25 cellular contexts compared by ENCODE assay signal in the genomic region with DNA sequence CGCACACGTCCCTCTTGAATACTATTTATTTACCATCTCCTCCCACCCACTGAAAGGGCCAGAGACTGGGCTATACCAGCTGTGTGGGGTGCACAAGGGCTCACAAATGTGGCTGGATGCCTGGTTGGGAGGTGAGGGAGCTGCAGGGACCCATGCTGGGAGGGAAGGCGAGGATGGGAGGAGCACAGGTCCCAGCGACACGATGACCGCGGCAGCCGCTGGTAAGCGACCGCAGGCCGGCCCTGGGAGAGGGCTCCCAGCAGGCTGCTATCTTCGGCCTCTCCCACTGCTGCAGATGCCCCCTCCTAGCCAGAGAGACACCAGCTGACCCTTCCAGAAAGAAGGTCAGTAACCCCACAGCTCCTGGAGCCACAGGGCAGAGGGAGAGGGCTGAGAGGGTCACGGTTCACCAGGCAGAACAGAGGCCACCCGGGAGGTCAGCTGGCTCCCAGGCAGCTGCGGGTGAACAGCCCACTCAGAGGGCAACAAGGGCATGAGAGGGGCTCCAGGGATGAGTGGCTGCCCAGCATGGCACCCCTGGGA.
DNase-seq lines count a peak whose midpoint lies in the region; ATAC-seq, FAIRE-seq and TF ChIP-seq lines count a peak whose summit lies in the region.
"Had no signal": no experiment of that assay in that cellular context is flagged by ENCODE, and none has a peak within 500 bp of the region (broad histone marks: within the 10 kb centered on the region; RNA-seq: fewer than 3 reads in every experiment).

No MANE protein-coding gene starts in this region.

- intact Hi-C loops in HepG2 (cut with micrococcal nuclease; ENCODE audit: unreplicated experiment) = no loop called here

- BruUV-seq in HepG2 (replicated peaks; lab: Mats Ljungman, UMichigan) = no TSS peak

- no peak for TF ChIP-seq EP300 in HepG2 (IDR thresholded peaks at IDR 0.05; ENCODE audit: low read depth in 2 of 2, low read length in 2 of 2)
- TF ChIP-seq EP300 in HepG2 (CRISPR knock-in tag; IDR thresholded peaks at IDR 0.05; ENCODE audit: borderline replicate concordance) = no peak

- FAIRE-seq in HepG2 (lab: Jason Lieb, UNC) = no peak
- FAIRE-seq: GM19239, HTR-8/SVneo had no signal

- H3K9me3 Mint-ChIP-seq in endodermal cell = no peaks in the 10 kb centered on the region
- no peaks in the 10 kb centered on the region for H3K9me3 Mint-ChIP-seq in activated T-helper 17 cell treated with anti-CD3 and anti-CD28 coated beads, Interleukin-2, amount 50 U/mL, for 72 hours
- H3K9me3 Mint-ChIP-seq: CD8-positive, alpha-beta memory T cell had no signal

- POLR2A ChIA-PET in HepG2 (lab: Yijun Ruan, JAX) = no interaction called here

- no peak overlapping the region for H3K4me3 Mint-ChIP-seq in endodermal cell
- no peak overlapping the region for H3K4me3 Mint-ChIP-seq in activated T-helper 17 cell treated with anti-CD3 and anti-CD28 coated beads, Interleukin-2, amount 50 U/mL, for 72 hours
- H3K4me3 Mint-ChIP-seq: CD8-positive, alpha-beta memory T cell had no signal

- ATAC-seq in HepG2 = no peak
- ATAC-seq in left lobe of liver = peak; percentile 79
- ATAC-seq in activated T-helper 17 cell treated with anti-CD3 and anti-CD28 coated beads, Interleukin-2, amount 50 U/mL, for 72 hours (replicated peaks) = no peak
- ATAC-seq: Right ventricle myocardium inferior had no signal

- H3K36me3 ChIP-seq in liver (ENCODE audit: control insufficient read depth in 4 of 4, insufficient read depth in 3 of 4, low read depth in 1 of 4, low read length in 3 of 4) = peaks cover 5 to 15% (median 7%) of the 10 kb centered on the region in 4 donors
- H3K36me3 ChIP-seq in HepG2 (replicated peaks in 1 of 2; ENCODE audit: control insufficient read depth in 1 of 2, insufficient read depth in 2 of 2, low read length in 2 of 2) = peaks cover 14 to 27% of the 10 kb centered on the region in 2 experiments
- H3K36me3 ChIP-seq in endodermal cell (ENCODE audit: control insufficient read depth, insufficient read depth, low read length) = peaks cover 17% of the 10 kb centered on the region

- H3K4me1 Mint-ChIP-seq in endodermal cell = peaks cover 11% of the 10 kb centered on the region
- peaks cover 27% of the 10 kb centered on the region for H3K4me1 Mint-ChIP-seq in activated T-helper 17 cell treated with anti-CD3 and anti-CD28 coated beads, Interleukin-2, amount 50 U/mL, for 72 hours

- peaks cover 23% of the 10 kb centered on the region for H3K36me3 Mint-ChIP-seq in endodermal cell (ENCODE audit: low read depth)
- peaks cover 9% of the 10 kb centered on the region for H3K36me3 Mint-ChIP-seq in activated T-helper 17 cell treated with anti-CD3 and anti-CD28 coated beads, Interleukin-2, amount 50 U/mL, for 72 hours (ENCODE audit: low read depth)

- DNase-seq in HepG2 (ENCODE audit: low spot score) (no peak), endodermal cell (no peak), left lobe of liver (ENCODE audit: low spot score) (peak; percentile 68), NOMO-1 (lab: John Stamatoyannopoulos, UW; ENCODE audit: unreplicated experiment in 2 of 2) (no peak), OCI-M2 (lab: John Stamatoyannopoulos, UW; ENCODE audit: unreplicated experiment) (no peak), EL (no peak)
- DNase-seq: 8988T; Calu3; CD8-positive, alpha-beta memory T cell; DMS153; GF-D8; IMR-90; NCI-H1092 treated with DMSO at 0.1 percent for 48 hours; NCI-H2029 treated with DMSO at 0.1 percent for 48 hours; NCI-H345; NCI-H524; NCI-H774 had no signal

- H3K4me1 ChIP-seq in liver (ENCODE audit: control insufficient read depth in 4 of 4, insufficient read depth in 4 of 4, low read length in 3 of 4) (peaks cover 16 to 32% (median 25%) of the 10 kb centered on the region in 4 donors), HepG2 (ENCODE audit: insufficient read depth, low read length) (peaks cover 37% of the 10 kb centered on the region), endodermal cell (ENCODE audit: control insufficient read depth, insufficient read depth, low read length) (no peaks in the 10 kb centered on the region)
- H3K4me1 ChIP-seq: HAP-1 had no signal

- no peak overlapping the region for H3K4me3 ChIP-seq in liver (ENCODE audit: low read depth in 1 of 3, low read length in 3 of 3)
- no peak overlapping the region for H3K4me3 ChIP-seq in HepG2 (replicated peaks in 1 of 3; ENCODE audit: insufficient read depth in 1 of 3, low read depth in 2 of 3, low read length in 3 of 3)
- no peak overlapping the region for H3K4me3 ChIP-seq in endodermal cell (ENCODE audit: low read length)
- H3K4me3 ChIP-seq: HAP-1 had no signal

- no peak overlapping the region for H3K4me2 ChIP-seq in HepG2 (ENCODE audit: low read depth, low read length)
- H3K4me2 ChIP-seq: KMS-11 had no signal

- in situ Hi-C loops in HepG2 (cut with HindIII; ENCODE audit: extremely low pct_ligation_motif_present, low pct_unique_long_range_greater_than_20kb) = no loop called here

- H3K79me2 ChIP-seq in HepG2 (ENCODE audit: insufficient read depth, low read length) = peaks cover 54% of the 10 kb centered on the region

- 45% methylated on average over 15 of the region's 15 CpGs for WGBS in liver
- WGBS in HepG2 (ENCODE audit: low lambda C conversion rate) = 95% methylated on average over 10 of the region's 15 CpGs
- WGBS in endodermal cell (ENCODE audit: insufficient coverage in 1 of 2, insufficient read length in 1 of 2), 2 experiments = 46 to 73% methylated on average over 10 to 15 of the region's 15 CpGs

- no peak overlapping the region for H3K27ac ChIP-seq in liver (ENCODE audit: low read depth in 1 of 2, low read length in 2 of 2)
- H3K27ac ChIP-seq in HepG2 (ENCODE audit: extremely low read length, insufficient read depth, low read length) = no peak overlapping the region
- peak overlapping the region; percentile 11 for H3K27ac ChIP-seq in endodermal cell (ENCODE audit: low read depth, low read length)
- H3K27ac ChIP-seq: C4-2B, KMS-11 had no signal

- no peak for TF ChIP-seq POLR2A in HepG2 (IDR thresholded peaks at IDR 0.05; ENCODE audit: insufficient read depth in 1 of 2, low read depth in 2 of 2, low read length in 2 of 2)

- no peak overlapping the region for H3K9ac ChIP-seq in liver (ENCODE audit: low read depth in 1 of 2, low read length in 2 of 2)
- H3K9ac ChIP-seq in HepG2 (ENCODE audit: insufficient read depth, low read depth, low read length) = no peak overlapping the region
- no peak overlapping the region for H3K9ac ChIP-seq in endodermal cell (ENCODE audit: extremely low read depth, low read length, poor library complexity, severe bottlenecking)
- H3K9ac ChIP-seq: KMS-11 had no signal

- peak overlapping the region; percentile 44 for H3K27ac Mint-ChIP-seq in endodermal cell
- no peak overlapping the region for H3K27ac Mint-ChIP-seq in activated T-helper 17 cell treated with anti-CD3 and anti-CD28 coated beads, Interleukin-2, amount 50 U/mL, for 72 hours

- no peaks in the 10 kb centered on the region for H3K27me3 ChIP-seq in liver (ENCODE audit: control insufficient read depth in 4 of 4, insufficient read depth in 4 of 4, low read length in 3 of 4)
- H3K27me3 ChIP-seq in HepG2 (ENCODE audit: control insufficient read depth in 1 of 2, insufficient read depth in 2 of 2, low read length in 2 of 2) = no peaks in the 10 kb centered on the region
- H3K27me3 ChIP-seq in endodermal cell (ENCODE audit: control insufficient read depth, insufficient read depth, low read length, poor library complexity, severe bottlenecking) = no peaks in the 10 kb centered on the region

- no peak overlapping the region for H2AFZ ChIP-seq in HepG2 (ENCODE audit: low read length)

- TF ChIP-seq RAD21 in liver (IDR thresholded peaks at IDR 0.05) (no peak), HepG2 (CRISPR knock-in tag; IDR thresholded peaks at IDR 0.05) (no peak)

- peaks cover 19% of the 10 kb centered on the region; the same call in 1 of the 2 replicates for H4K20me1 ChIP-seq in HepG2 (ENCODE audit: insufficient read depth, low read length)

- TF ChIP-seq CTCF in liver (IDR thresholded peaks at IDR 0.05; ENCODE audit: low read depth, low read length, missing input control) (no peak), HepG2 (CRISPR knock-in tag; IDR thresholded peaks at IDR 0.05) (no peak), endodermal cell (conservative IDR thresholded peaks at IDR 0.05) (no peak)

- no peaks in the 10 kb centered on the region for H3K27me3 Mint-ChIP-seq in endodermal cell (ENCODE audit: insufficient read depth)
- H3K27me3 Mint-ChIP-seq in activated T-helper 17 cell treated with anti-CD3 and anti-CD28 coated beads, Interleukin-2, amount 50 U/mL, for 72 hours = no peaks in the 10 kb centered on the region
- H3K27me3 Mint-ChIP-seq: CD8-positive, alpha-beta memory T cell had no signal

- no peaks in the 10 kb centered on the region for H3K9me3 ChIP-seq in liver (ENCODE audit: control insufficient read depth in 4 of 4, low read length in 3 of 4)
- no peaks in the 10 kb centered on the region for H3K9me3 ChIP-seq in HepG2 (ENCODE audit: low read length)
- H3K9me3 ChIP-seq in endodermal cell (ENCODE audit: control insufficient read depth, low read length) = no peaks in the 10 kb centered on the region
- H3K9me3 ChIP-seq: HAP-1 had no signal

- CTCF ChIA-PET in HepG2 (lab: Yijun Ruan, JAX; ENCODE audit: low intra/inter-chr PET ratio, low total read pairs) = interaction anchor here (0.9 kb wide), 1 partner anchor 64 kb away, joined by 3 read pairs; no protein-coding TSS in a partner anchor

TF ChIP-seq in liver, 16 proteins besides CTCF, POLR2A, EP300 and RAD21 (continues in another document):
- peak; percentile 30 for TF ChIP-seq HNF4G (IDR thresholded peaks at IDR 0.05)
